In the genomic region with DNA sequence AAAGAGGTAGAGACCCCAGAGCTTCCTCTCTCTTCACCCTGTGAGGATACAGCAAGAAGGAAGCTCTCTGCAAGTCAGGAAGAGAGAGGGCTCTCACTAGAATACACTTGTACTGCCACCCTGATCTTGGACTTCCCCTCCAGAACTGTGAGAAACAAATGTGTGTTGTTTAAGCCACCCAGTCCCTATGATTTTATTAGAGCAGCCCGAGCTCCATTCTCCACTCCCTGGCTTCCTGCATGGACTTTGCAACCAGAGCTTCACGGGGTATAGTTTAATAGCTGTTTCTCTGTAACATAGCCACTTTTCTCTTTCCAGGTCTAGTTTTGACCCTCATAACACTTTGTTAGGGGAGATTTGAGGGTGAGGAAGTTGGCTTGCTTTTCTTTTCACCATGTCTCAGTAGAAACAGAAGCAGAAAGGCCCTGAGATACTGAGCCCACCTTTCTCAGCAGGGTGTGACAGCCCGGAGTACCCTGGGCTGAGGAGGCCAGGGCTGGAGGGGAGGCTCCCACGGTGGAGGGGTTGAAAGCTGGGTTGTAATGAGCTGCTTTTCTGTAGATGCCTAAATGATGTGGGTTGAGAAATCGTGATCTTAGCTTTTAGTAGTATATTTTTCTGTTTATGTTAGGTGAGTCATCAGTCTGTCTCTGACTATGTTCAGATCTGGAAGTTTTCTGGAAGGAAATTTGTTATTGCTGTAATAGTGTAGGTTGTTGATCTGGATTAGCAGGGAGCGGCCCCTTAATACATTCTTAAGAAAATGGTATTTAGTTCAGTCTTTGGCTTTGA, we compare ENCODE assay signal across 9 cellular contexts.
DNase-seq lines count a peak whose midpoint lies in the region; ATAC-seq, FAIRE-seq and TF ChIP-seq lines count a peak whose summit lies in the region.
"Had no signal": no experiment of that assay in that cellular context is flagged by ENCODE, and none has a peak within 500 bp of the region (broad histone marks: within the 10 kb centered on the region; RNA-seq: fewer than 3 reads in every experiment).

No MANE protein-coding gene starts in this region.

- TF ChIP-seq EP300 in HepG2 (IDR thresholded peaks at IDR 0.05; ENCODE audit: low read depth in 2 of 2, low read length in 2 of 2) (no peak), HepG2 (CRISPR knock-in tag; IDR thresholded peaks at IDR 0.05; ENCODE audit: borderline replicate concordance) (no peak)

- peak overlapping the region; percentile 62 for H3K4me2 ChIP-seq in HepG2 (ENCODE audit: low read depth, low read length)

- intact Hi-C loops in heart left ventricle (cut with DNase I) (loop anchor here in 6 of 10 donors (5.0 to 10.0 kb wide), 5 partner anchors 34 to 786 kb away; a partner anchor contains a TSS), Right ventricle myocardium inferior (cut with DNase I) (loop anchor here (5.0 kb wide), 2 partner anchors 34 to 74 kb away; no protein-coding TSS in a partner anchor), adrenal gland (cut with DNase I) (loop anchor here in 1 of 2 donors (10.0 kb wide), 1 partner anchor 236 kb away; no protein-coding TSS in a partner anchor), HepG2 (cut with micrococcal nuclease; ENCODE audit: unreplicated experiment) (loop anchor here (5.0 kb wide), 2 partner anchors 34 to 589 kb away; no protein-coding TSS in a partner anchor), upper lobe of right lung (cut with DNase I) (no loop called here)

- H3K4me3 ChIP-seq in heart left ventricle (peak overlapping the region in 1 of 12 donors; percentile 5), adrenal gland (no peak overlapping the region), HepG2 (replicated peaks in 1 of 3; ENCODE audit: insufficient read depth in 1 of 3, low read depth in 2 of 3, low read length in 3 of 3) (peak overlapping the region in 1 of 3 experiments; percentile 31; a peak in 1 of 6 replicates), upper lobe of right lung (no peak overlapping the region)

- no peaks in the 10 kb centered on the region for H3K79me2 ChIP-seq in HepG2 (ENCODE audit: insufficient read depth, low read length)

- TF ChIP-seq RAD21 in HepG2 (CRISPR knock-in tag; IDR thresholded peaks at IDR 0.05): no peak

- DNase-seq in heart left ventricle: no peak
- DNase-seq in Right ventricle myocardium inferior (ENCODE audit: missing footprints): no peak
- no peak for DNase-seq in adrenal gland
- DNase-seq in HepG2 (ENCODE audit: low spot score): peak; percentile 65
- no peak for DNase-seq in upper lobe of right lung
- DNase-seq in NCI-H1417 treated with DMSO at 0.1 percent for 48 hours (lab: John Stamatoyannopoulos, UW): no peak
- DNase-seq: NCI-H2227 treated with DMSO at 0.1 percent for 48 hours had no signal

- no peak for FAIRE-seq in HepG2 (lab: Jason Lieb, UNC)

- no peaks in the 10 kb centered on the region for H4K20me1 ChIP-seq in HepG2 (ENCODE audit: insufficient read depth, low read length)

- BruUV-seq in HepG2 (replicated peaks; lab: Mats Ljungman, UMichigan): no TSS peak

- peak overlapping the region; percentile 50 for H2AFZ ChIP-seq in HepG2 (ENCODE audit: low read length)

- in situ Hi-C loops in HepG2 (cut with HindIII; ENCODE audit: extremely low pct_ligation_motif_present, low pct_unique_long_range_greater_than_20kb): loop anchor here (5.0 kb wide), 3 partner anchors 54 to 594 kb away; no protein-coding TSS in a partner anchor

- POLR2A ChIA-PET in HepG2 (lab: Yijun Ruan, JAX): interaction anchor here (0.7 to 5.3 kb wide), 15 partner anchors 8 to 90 kb away, joined by 3 to 84 read pairs (median 6); no protein-coding TSS in a partner anchor

- H3K27ac ChIP-seq in heart left ventricle (peak overlapping the region in 11 of 12 donors; percentile 33 to 92 (median 64)), adrenal gland (peak overlapping the region in 3 of 5 donors; percentile 16 to 51 (median 48)), HepG2 (ENCODE audit: extremely low read length, insufficient read depth, low read length) (peak overlapping the region; percentile 97), upper lobe of right lung (peak overlapping the region; percentile 67)

- no peaks in the 10 kb centered on the region for H3K27me3 ChIP-seq in heart left ventricle
- H3K27me3 ChIP-seq in adrenal gland: no peaks in the 10 kb centered on the region
- H3K27me3 ChIP-seq in HepG2 (ENCODE audit: control insufficient read depth in 1 of 2, insufficient read depth in 2 of 2, low read length in 2 of 2): no peaks in the 10 kb centered on the region
- no peaks in the 10 kb centered on the region for H3K27me3 ChIP-seq in upper lobe of right lung

- CTCF ChIA-PET in HepG2 (lab: Yijun Ruan, JAX; ENCODE audit: low intra/inter-chr PET ratio, low total read pairs): no interaction called here

- H3K36me3 ChIP-seq in heart left ventricle: peaks cover 0 to 19% (median 7%) of the 10 kb centered on the region in 9 donors
- no peaks in the 10 kb centered on the region for H3K36me3 ChIP-seq in adrenal gland (replicated peaks in 1 of 2)
- H3K36me3 ChIP-seq in HepG2 (replicated peaks in 1 of 2; ENCODE audit: control insufficient read depth in 1 of 2, insufficient read depth in 2 of 2, low read length in 2 of 2): peaks cover 3% of the 10 kb centered on the region in 2 experiments; a peak in 2 of 5 replicates
- no peaks in the 10 kb centered on the region for H3K36me3 ChIP-seq in upper lobe of right lung

- ATAC-seq in heart left ventricle (no peak), Right ventricle myocardium inferior (no peak), HepG2 (peak; percentile 80), upper lobe of right lung (peak; percentile 35), HG03354 (IDR thresholded peaks at IDR 0.05; ENCODE audit: poor library complexity, severe bottlenecking, unreplicated experiment) (no peak), HG03045 (IDR thresholded peaks at IDR 0.05; ENCODE audit: unreplicated experiment) (no peak)

- TF ChIP-seq POLR2A in heart left ventricle (IDR thresholded peaks at IDR 0.05) (no peak), adrenal gland (IDR thresholded peaks at IDR 0.05) (no peak), HepG2 (IDR thresholded peaks at IDR 0.05; ENCODE audit: insufficient read depth in 1 of 2, low read depth in 2 of 2, low read length in 2 of 2) (peak in 1 of 2 experiments; percentile 55; a peak in 1 of 4 replicates)

- H3K9ac ChIP-seq in HepG2 (ENCODE audit: insufficient read depth, low read depth, low read length): peak overlapping the region; percentile 75

- TF ChIP-seq CTCF in heart left ventricle (IDR thresholded peaks at IDR 0.05): no peak
- TF ChIP-seq CTCF in adrenal gland (IDR thresholded peaks at IDR 0.05): no peak
- no peak for TF ChIP-seq CTCF in HepG2 (CRISPR knock-in tag; IDR thresholded peaks at IDR 0.05)
- TF ChIP-seq CTCF in upper lobe of right lung (IDR thresholded peaks at IDR 0.05): no peak

- no peaks in the 10 kb centered on the region for H3K9me3 ChIP-seq in heart left ventricle
- H3K9me3 ChIP-seq in adrenal gland (replicated peaks in 1 of 3): no peaks in the 10 kb centered on the region
- H3K9me3 ChIP-seq in HepG2 (ENCODE audit: low read length): no peaks in the 10 kb centered on the region
- no peaks in the 10 kb centered on the region for H3K9me3 ChIP-seq in upper lobe of right lung

- H3K4me1 ChIP-seq in heart left ventricle (peaks cover 2 to 95% (median 55%) of the 10 kb centered on the region in 12 donors), adrenal gland (replicated peaks in 1 of 2) (peaks cover 8 to 38% of the 10 kb centered on the region in 2 donors), HepG2 (ENCODE audit: insufficient read depth, low read length) (peaks cover 93% of the 10 kb centered on the region), upper lobe of right lung (peaks cover 15% of the 10 kb centered on the region)

- WGBS in heart left ventricle, 4 donors: 76 to 82% (median 81%) methylated on average over 6 of the region's 6 CpGs
- 69 to 81% (median 76%) methylated on average over 6 of the region's 6 CpGs for WGBS in adrenal gland, 4 donors
- WGBS in HepG2 (ENCODE audit: low lambda C conversion rate): 32% methylated on average over 6 of the region's 6 CpGs

TF ChIP-seq in HepG2, 621 proteins besides CTCF, POLR2A, EP300 and RAD21 (continues in another document):
- TF ChIP-seq, protein P1, sequence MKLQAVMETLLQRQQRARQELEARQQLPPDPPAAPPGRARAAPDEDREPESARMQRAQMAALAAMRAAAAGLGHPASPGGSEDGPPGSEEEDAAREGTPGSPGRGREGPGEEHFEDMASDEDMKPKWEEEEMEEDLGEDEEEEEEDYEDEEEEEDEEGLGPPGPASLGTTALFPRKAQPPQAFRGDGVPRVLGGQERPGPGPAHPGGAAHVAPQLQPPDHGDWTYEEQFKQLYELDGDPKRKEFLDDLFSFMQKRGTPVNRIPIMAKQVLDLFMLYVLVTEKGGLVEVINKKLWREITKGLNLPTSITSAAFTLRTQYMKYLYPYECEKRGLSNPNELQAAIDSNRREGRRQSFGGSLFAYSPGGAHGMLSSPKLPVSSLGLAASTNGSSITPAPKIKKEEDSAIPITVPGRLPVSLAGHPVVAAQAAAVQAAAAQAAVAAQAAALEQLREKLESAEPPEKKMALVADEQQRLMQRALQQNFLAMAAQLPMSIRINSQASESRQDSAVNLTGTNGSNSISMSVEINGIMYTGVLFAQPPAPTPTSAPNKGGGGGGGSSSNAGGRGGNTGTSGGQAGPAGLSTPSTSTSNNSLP (IDR thresholded peaks at IDR 0.05; ENCODE audit: low read depth, low read length): peak; percentile 22; the same call in 1 of the 2 replicates
- peak; percentile 8; the same call in 1 of the 2 replicates for TF ChIP-seq ETV5 (CRISPR knock-in tag; IDR thresholded peaks at IDR 0.05; ENCODE audit: borderline replicate concordance)
- TF ChIP-seq ZSCAN31 (CRISPR knock-in tag; IDR thresholded peaks at IDR 0.05; ENCODE audit: low read depth): no peak
- no peak for TF ChIP-seq PITX1 (CRISPR knock-in tag; IDR thresholded peaks at IDR 0.05)
- 0 out of 2 replicates have a peak, but pooled peaks have one; percentile 57 for TF ChIP-seq CHD4 (IDR thresholded peaks at IDR 0.05; ENCODE audit: borderline replicate concordance, low read length)
- TF ChIP-seq, protein P2, sequence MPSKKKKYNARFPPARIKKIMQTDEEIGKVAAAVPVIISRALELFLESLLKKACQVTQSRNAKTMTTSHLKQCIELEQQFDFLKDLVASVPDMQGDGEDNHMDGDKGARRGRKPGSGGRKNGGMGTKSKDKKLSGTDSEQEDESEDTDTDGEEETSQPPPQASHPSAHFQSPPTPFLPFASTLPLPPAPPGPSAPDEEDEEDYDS (CRISPR knock-in tag; IDR thresholded peaks at IDR 0.05): peak; percentile 18; the same call in 1 of the 2 replicates
- peak; percentile 48; the same call in 1 of the 2 replicates for TF ChIP-seq RBFOX2 (IDR thresholded peaks at IDR 0.05; ENCODE audit: low read depth, low read length)
- 0 out of 2 replicates have a peak, but pooled peaks have one; percentile 58 for TF ChIP-seq TSC22D2 (CRISPR knock-in tag; IDR thresholded peaks at IDR 0.05; ENCODE audit: borderline replicate concordance)
- peak; percentile 40 for TF ChIP-seq FOSL2 (CRISPR knock-in tag; IDR thresholded peaks at IDR 0.05)
- no peak for TF ChIP-seq FOXP1 (IDR thresholded peaks at IDR 0.05)
- 0 out of 2 replicates have a peak, but pooled peaks have one; percentile 14 for TF ChIP-seq FOXP1 (CRISPR knock-in tag; IDR thresholded peaks at IDR 0.05)
- 0 out of 2 replicates have a peak, but pooled peaks have one; percentile 59 for TF ChIP-seq NCOA1 (CRISPR knock-in tag; IDR thresholded peaks at IDR 0.05)

Comparison
In these comparisons a context has a peak if more than half of its experiments do, and no peak if none do; other contexts are left out.
1. ATAC-seq: peak in HepG2 (single experiment) and upper lobe of right lung (single experiment); none in heart left ventricle (0 of 4), Right ventricle myocardium inferior (single experiment), HG03354 (single experiment) and HG03045 (single experiment).
2. Peak in every context shown above with its lines, with median percentiles within 50 percentile points of each other: H3K27ac ChIP-seq.